Comparison of ENCODE assay signal across 20 cellular contexts in the genomic region with DNA sequence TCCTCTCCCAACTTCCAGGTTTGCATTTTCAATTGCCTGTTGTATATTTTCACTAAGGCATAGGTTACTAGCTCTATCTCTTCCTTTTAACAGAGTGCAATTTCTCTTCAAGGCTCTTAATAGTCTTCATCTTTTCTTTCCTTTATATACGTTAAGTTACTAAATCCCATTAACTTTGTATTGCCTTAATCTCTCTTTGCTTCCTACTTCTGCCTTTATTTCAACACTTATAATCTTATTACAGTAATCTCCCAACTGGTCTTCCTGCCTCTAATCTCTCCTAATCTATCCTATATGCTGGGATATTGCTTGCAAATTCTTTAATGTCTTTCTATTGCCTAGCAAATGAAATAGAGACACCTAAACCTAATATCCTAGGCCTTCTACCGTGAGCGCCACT. TPM values are rescaled to one million over a fixed set of nuclear protein-coding genes. Genes with fewer than 3 reads are reported as not detected.
DNase-seq lines count a peak whose midpoint lies in the region; ATAC-seq, FAIRE-seq and TF ChIP-seq lines count a peak whose summit lies in the region.
"Had no signal": no experiment of that assay in that cellular context is flagged by ENCODE, and none has a peak within 500 bp of the region (broad histone marks: within the 10 kb centered on the region; RNA-seq: fewer than 3 reads in every experiment).

No MANE protein-coding gene starts in this region.

- POLR2A ChIA-PET in A673 (lab: Charles Lee; ENCODE audit: low non-redundant PET), result no interaction called here
- POLR2A ChIA-PET in RWPE1 (lab: Yijun Ruan, JAX; ENCODE audit: low non-redundant PET), result no interaction called here

- no peaks in the 10 kb centered on the region for H3K79me1 ChIP-seq in mesendoderm (ENCODE audit: low read length)

- H4K8ac ChIP-seq in mesendoderm (ENCODE audit: low read depth, low read length), result no peak overlapping the region

- H3K4ac ChIP-seq in mesendoderm (ENCODE audit: low read depth, low read length), result no peak overlapping the region

- peaks cover 2% of the 10 kb centered on the region for H3K9me3 Mint-ChIP-seq in astrocyte (ENCODE audit: unreplicated experiment)
- no peaks in the 10 kb centered on the region for H3K9me3 Mint-ChIP-seq in stimulated activated memory B cell treated with anti-CD40 and anti-IgM and Interleukin-4, amounts not matched to agents 10 μg/mL and 1 μg/mL and 100 μg/mL, for 72 hours
- H3K9me3 Mint-ChIP-seq: CD4-positive, alpha-beta memory T cell had no signal

- DNase-seq in A673 (ENCODE audit: low spot score), result peak; percentile 69
- peak; percentile 13 to 69 for DNase-seq in NCI-H524 (lab: John Stamatoyannopoulos, UW)
- DNase-seq in astrocyte (ENCODE audit: low read depth), result no peak
- DNase-seq in mesendoderm, result peak; percentile 10
- no peak for DNase-seq in Right ventricle myocardium inferior (ENCODE audit: missing footprints)
- DNase-seq in RWPE1 (ENCODE audit: low spot score), result no peak
- no peak for DNase-seq in hepatic stellate cell (ENCODE audit: low spot score)
- DNase-seq: CD4-positive, alpha-beta memory T cell; Kasumi-1; NCI-H1417; NCI-H1694 treated with DMSO at 0.1 percent for 48 hours; NCI-H446 treated with DMSO at 0.1 percent for 48 hours; NCI-H748 treated with DMSO at 0.1 percent for 48 hours; Peyer's patch; SW 1271 had no signal

- H4K5ac ChIP-seq in mesendoderm (ENCODE audit: low read length), result no peak overlapping the region

- FAIRE-seq in astrocyte (lab: Jason Lieb, UNC), result no peak
- FAIRE-seq: G401.6 had no signal

- BruUV-seq in A673 (replicated peaks; lab: Mats Ljungman, UMichigan), result no TSS peak

- H2BK5ac ChIP-seq in mesendoderm (ENCODE audit: low read length), result no peak overlapping the region

- H3K27ac Mint-ChIP-seq in astrocyte (ENCODE audit: unreplicated experiment), result peak overlapping the region; percentile 50
- no peak overlapping the region for H3K27ac Mint-ChIP-seq in stimulated activated memory B cell treated with anti-CD40 and anti-IgM and Interleukin-4, amounts not matched to agents 10 μg/mL and 1 μg/mL and 100 μg/mL, for 72 hours

- no peak for TF ChIP-seq CTCF in A673 (conservative IDR thresholded peaks at IDR 0.05; ENCODE audit: low read depth, low read length)
- TF ChIP-seq CTCF in astrocyte (IDR thresholded peaks at IDR 0.05; ENCODE audit: insufficient read depth, low read depth, low read length), result no peak
- no peak for TF ChIP-seq CTCF in RWPE1 (conservative IDR thresholded peaks at IDR 0.05; ENCODE audit: low read depth)

- no peak overlapping the region for H2BK15ac ChIP-seq in mesendoderm (replicated peaks; ENCODE audit: low read depth)

- peaks cover 31% of the 10 kb centered on the region for H3K4me1 Mint-ChIP-seq in astrocyte (ENCODE audit: low read depth, unreplicated experiment)
- H3K4me1 Mint-ChIP-seq in stimulated activated memory B cell treated with anti-CD40 and anti-IgM and Interleukin-4, amounts not matched to agents 10 μg/mL and 1 μg/mL and 100 μg/mL, for 72 hours, result peaks cover 6% of the 10 kb centered on the region
- H3K4me1 Mint-ChIP-seq: CD4-positive, alpha-beta memory T cell had no signal

- H3K23ac ChIP-seq in mesendoderm (ENCODE audit: low read length), result no peak overlapping the region

- peaks cover 16% of the 10 kb centered on the region for H4K20me1 ChIP-seq in astrocyte (ENCODE audit: insufficient read depth, low read length)

- CTCF ChIA-PET in A673 (lab: Charles Lee), result no interaction called here
- CTCF ChIA-PET in RWPE1 (lab: Yijun Ruan, JAX), result interaction anchor here (0.7 kb wide), 1 partner anchor 1969 kb away, joined by 4 read pairs; no protein-coding TSS in a partner anchor

- intact Hi-C loops in A673 (cut with micrococcal nuclease; ENCODE audit: unreplicated experiment), result no loop called here
- intact Hi-C loops in Right ventricle myocardium inferior (cut with DNase I), result no loop called here

- H3K27ac ChIP-seq in A673 (ENCODE audit: low read depth, low read length, poor library complexity, severe bottlenecking), result peak overlapping the region; percentile 31
- H3K27ac ChIP-seq in astrocyte (ENCODE audit: low read depth, low read length), result no peak overlapping the region
- no peak overlapping the region for H3K27ac ChIP-seq in mesendoderm (ENCODE audit: low read depth, low read length)
- H3K27ac ChIP-seq in RWPE1, result no peak overlapping the region
- H3K27ac ChIP-seq: 22Rv1; BLaER1 treated with 17β-estradiol and CSF1 and Interleukin-3, amounts not matched to agents 10 nM and 100 nM; Peyer's patch; SJSA1 had no signal

- no peak overlapping the region for H3K4me2 ChIP-seq in astrocyte (ENCODE audit: low read length)
- H3K4me2 ChIP-seq in mesendoderm (ENCODE audit: low read length), result no peak overlapping the region
- H3K4me2 ChIP-seq: BLaER1 treated with 17β-estradiol and CSF1 and Interleukin-3, amounts not matched to agents 10 nM and 100 nM had no signal

- H3K9ac ChIP-seq in astrocyte (ENCODE audit: low read length) (no peak overlapping the region), mesendoderm (ENCODE audit: low read length) (no peak overlapping the region)
- H3K9ac ChIP-seq: BLaER1 treated with 17β-estradiol and CSF1 and Interleukin-3, amounts not matched to agents 10 nM and 100 nM had no signal

- no peak overlapping the region for H2BK120ac ChIP-seq in mesendoderm (ENCODE audit: low read depth, low read length)

- peaks cover 29% of the 10 kb centered on the region for H3K79me2 ChIP-seq in astrocyte (ENCODE audit: insufficient read depth, low read length)
- no peaks in the 10 kb centered on the region for H3K79me2 ChIP-seq in mesendoderm (ENCODE audit: control insufficient read depth, insufficient read depth, low read length)

- H3K27me3 Mint-ChIP-seq in astrocyte (ENCODE audit: low read depth, unreplicated experiment), result no peaks in the 10 kb centered on the region
- no peaks in the 10 kb centered on the region for H3K27me3 Mint-ChIP-seq in stimulated activated memory B cell treated with anti-CD40 and anti-IgM and Interleukin-4, amounts not matched to agents 10 μg/mL and 1 μg/mL and 100 μg/mL, for 72 hours
- H3K27me3 Mint-ChIP-seq: CD4-positive, alpha-beta memory T cell had no signal

- no peak for ATAC-seq in Right ventricle myocardium inferior
- ATAC-seq in stimulated activated memory B cell treated with anti-CD40 and anti-IgM and Interleukin-4, amounts not matched to agents 10 μg/mL and 1 μg/mL and 100 μg/mL, for 72 hours, result no peak

- H2AK5ac ChIP-seq in mesendoderm (ENCODE audit: low read length), result no peak overlapping the region

- H3K36me3 ChIP-seq in A673 (ENCODE audit: insufficient read depth, low read length, poor library complexity, severe bottlenecking) (no peaks in the 10 kb centered on the region), astrocyte (ENCODE audit: insufficient read depth, low read length) (no peaks in the 10 kb centered on the region), mesendoderm (ENCODE audit: control insufficient read depth, insufficient read depth, low read length) (no peaks in the 10 kb centered on the region)
- H3K36me3 ChIP-seq: Peyer's patch, SJSA1 had no signal

- peaks cover 8% of the 10 kb centered on the region for H3K36me3 Mint-ChIP-seq in astrocyte (ENCODE audit: low read depth, unreplicated experiment)
- H3K36me3 Mint-ChIP-seq in stimulated activated memory B cell treated with anti-CD40 and anti-IgM and Interleukin-4, amounts not matched to agents 10 μg/mL and 1 μg/mL and 100 μg/mL, for 72 hours, result peaks cover 6% of the 10 kb centered on the region
- H3K36me3 Mint-ChIP-seq: CD4-positive, alpha-beta memory T cell had no signal

- peak overlapping the region; percentile 41 for H3K4me3 Mint-ChIP-seq in astrocyte (ENCODE audit: unreplicated experiment)
- H3K4me3 Mint-ChIP-seq in stimulated activated memory B cell treated with anti-CD40 and anti-IgM and Interleukin-4, amounts not matched to agents 10 μg/mL and 1 μg/mL and 100 μg/mL, for 72 hours, result no peak overlapping the region
- H3K4me3 Mint-ChIP-seq: CD4-positive, alpha-beta memory T cell had no signal

- H3K4me1 ChIP-seq in A673 (ENCODE audit: insufficient read depth, low read length, poor library complexity, severe bottlenecking) (peaks cover 36% of the 10 kb centered on the region), astrocyte (ENCODE audit: insufficient read depth, low read length) (peaks cover 8% of the 10 kb centered on the region), mesendoderm (ENCODE audit: control insufficient read depth, low read depth, low read length) (no peaks in the 10 kb centered on the region)
- H3K4me1 ChIP-seq: BLaER1 treated with 17β-estradiol and CSF1 and Interleukin-3, amounts not matched to agents 10 nM and 100 nM; Peyer's patch had no signal

- H3K27me3 ChIP-seq in A673 (replicated peaks; ENCODE audit: insufficient read depth, low read depth, low read length, poor library complexity), result no peaks in the 10 kb centered on the region
- H3K27me3 ChIP-seq in astrocyte (ENCODE audit: insufficient read depth, low read length), result no peaks in the 10 kb centered on the region
- H3K27me3 ChIP-seq in mesendoderm (ENCODE audit: insufficient read depth, low read length, poor library complexity), result no peaks in the 10 kb centered on the region
- H3K27me3 ChIP-seq: BLaER1 treated with 17β-estradiol and CSF1 and Interleukin-3, amounts not matched to agents 10 nM and 100 nM; Peyer's patch; SJSA1 had no signal

- no peak overlapping the region for H3K4me3 ChIP-seq in A673 (ENCODE audit: low read depth, low read length, poor library complexity, severe bottlenecking)
- H3K4me3 ChIP-seq in astrocyte (ENCODE audit: insufficient read depth, low read depth, low read length), result no peak overlapping the region
- H3K4me3 ChIP-seq in mesendoderm (ENCODE audit: low read length), result no peak overlapping the region
- H3K4me3 ChIP-seq: BLaER1 treated with 17β-estradiol and CSF1 and Interleukin-3, amounts not matched to agents 10 nM and 100 nM; Peyer's patch; SJSA1 had no signal

- no CpG with 5 or more reads among the region's 3 CpGs for WGBS in mesendoderm (ENCODE audit: extremely low coverage, insufficient coverage, low lambda C conversion rate)

- H3K9me3 ChIP-seq in A673 (ENCODE audit: low read depth, low read length, poor library complexity, severe bottlenecking), result no peaks in the 10 kb centered on the region
- no peaks in the 10 kb centered on the region for H3K9me3 ChIP-seq in astrocyte (ENCODE audit: insufficient read depth, low read depth, low read length)
- H3K9me3 ChIP-seq: Peyer's patch, SJSA1 had no signal

- no peak overlapping the region for H2AFZ ChIP-seq in astrocyte (ENCODE audit: low read depth, low read length)

- no peak overlapping the region for H3K18ac ChIP-seq in mesendoderm (ENCODE audit: low read length)

- no peak overlapping the region for H3K56ac ChIP-seq in mesendoderm (ENCODE audit: low read length)

RNA-seq across cellular contexts. Expression of gene ST7, which starts 26.1 kb away (rescaled TPM):
- total RNA-seq in A673 (2021) (19.7 and 24.3 TPM in 2 replicates), astrocyte (37.9 and 39.3 TPM in 2 replicates), Right ventricle myocardium inferior (29.5 TPM)
- 12.7 TPM for polyA plus RNA-seq in mesendoderm (2013, experiment 1 of 2)
- polyA plus RNA-seq in mesendoderm (2013, experiment 2 of 2), result 13.0 TPM

Comparison
In these comparisons a context has a peak if more than half of its experiments do, and no peak if none do; other contexts are left out.
1. DNase-seq: peak in A673 (single experiment), NCI-H524 (2 of 2) and mesendoderm (single experiment); none in astrocyte (single experiment), Right ventricle myocardium inferior (single experiment), RWPE1 (single experiment) and hepatic stellate cell (single experiment).